ENCODE assay signal across 8 cellular contexts in genomic region chr4:154549894-154550790, GRCh38. TPM values are rescaled to one million over a fixed set of nuclear protein-coding genes. Genes with fewer than 3 reads are reported as not detected.
DNase-seq lines count a peak whose midpoint lies in the region; ATAC-seq and TF ChIP-seq lines count a peak whose summit lies in the region.

Gene PLRG1 (minus strand): TSS chr4:154550400. CDS start chr4:154550308, 92 bp downstream.

- H3K27ac Mint-ChIP-seq in immature natural killer cell = peak within 1 kb of the TSS; percentile 93 to 98 (median 95)

- H3K4me1 Mint-ChIP-seq in immature natural killer cell = peaks cover 24 to 32% of the 10 kb centered on the region in 2 donors

- peaks cover 0 to 8% (median 0%) of the 10 kb centered on the region in 3 donors for H3K36me3 Mint-ChIP-seq in immature natural killer cell

- H3K4me3 Mint-ChIP-seq in immature natural killer cell = peak within 1 kb of the TSS; percentile 94 to 100 (median 97)

- H3K4me3 ChIP-seq in AG09309 (ENCODE audit: control insufficient read depth, low read depth, low read length) = peak within 1 kb of the TSS; percentile 95

- H3K27me3 Mint-ChIP-seq in immature natural killer cell (ENCODE audit: low read depth in 3 of 3) = no peaks in the 10 kb centered on the region

- TF ChIP-seq CTCF in AG09309 (IDR thresholded peaks at IDR 0.05; ENCODE audit: control insufficient read depth, insufficient read depth, low read depth, low read length, missing control alignments) = no peak

- DNase-seq in AG09309 (ENCODE audit: low read depth) = peak; percentile 57
- peak; percentile 79 for DNase-seq in NCI-H345 treated with DMSO at 0.1 percent for 48 hours (lab: John Stamatoyannopoulos, UW; ENCODE audit: unreplicated experiment)
- DNase-seq in activated CD4-positive, CD25-positive, alpha-beta regulatory T cell (lab: John Stamatoyannopoulos, UW) = peak; percentile 91 to 93 (median 92)
- DNase-seq in central memory CD4-positive, alpha-beta T cell = peak; percentile 95
- peak; percentile 94 to 96 (median 95) for DNase-seq in immature natural killer cell
- DNase-seq in smooth muscle cell of the brain vasculature (ENCODE audit: low read depth, low spot score) = peak; percentile 93

- ATAC-seq in GM19023 (IDR thresholded peaks at IDR 0.05; ENCODE audit: unreplicated experiment) = peak; percentile 99
- ATAC-seq in HG03280 (IDR thresholded peaks at IDR 0.05; ENCODE audit: unreplicated experiment) = peak; percentile 99

- H3K9me3 Mint-ChIP-seq in immature natural killer cell = no peaks in the 10 kb centered on the region

RNA-seq across cellular contexts. Expression of gene PLRG1, which starts in this region (rescaled TPM):
- polyA plus RNA-seq in immature natural killer cell = 10 to 100 TPM; 54.4 to 71.2 (median 68.7) TPM

Comparison
In these comparisons a context has a peak if more than half of its experiments do, and no peak if none do; other contexts are left out.
1. Peak in every context shown above with its lines: DNase-seq, ATAC-seq and H3K4me3 ChIP-seq.